Comparison of ENCODE assay signal across 21 cellular contexts in the genomic region with DNA sequence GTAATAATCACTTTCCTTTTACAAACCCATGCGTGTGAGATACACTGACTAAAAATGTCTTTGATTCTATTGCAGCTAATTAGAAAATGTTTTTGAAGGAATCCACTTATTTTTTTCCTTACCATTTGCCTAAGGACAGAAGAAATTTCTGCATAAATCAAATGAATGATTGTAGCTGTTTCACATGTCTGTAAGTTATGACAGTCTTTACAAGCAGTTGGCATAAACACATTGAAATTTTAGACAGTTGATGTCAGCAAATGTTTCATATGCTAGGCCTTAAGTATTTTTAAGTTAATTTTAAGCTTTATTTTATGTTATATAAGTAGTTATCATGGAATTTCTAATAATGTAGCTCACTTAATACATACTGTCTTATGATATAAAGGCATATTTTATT.
A peak's percentile ranks its signal among the peaks of the same experiment; 100 is the strongest.
DNase-seq lines count a peak whose midpoint lies in the region; ATAC-seq, FAIRE-seq and TF ChIP-seq lines count a peak whose summit lies in the region.
"Had no signal": no experiment of that assay in that cellular context is flagged by ENCODE, and none has a peak within 500 bp of the region (broad histone marks: within the 10 kb centered on the region; RNA-seq: fewer than 3 reads in every experiment).

No MANE protein-coding gene starts in this region.

- no peak overlapping the region for H3K4me3 Mint-ChIP-seq in neural progenitor cell
- H3K4me3 Mint-ChIP-seq: B cell; CD4-positive, alpha-beta T cell; CD8-positive, alpha-beta T cell had no signal

- 76 to 90% (median 87%) methylated on average over 1 of the region's 1 CpG for whole genome bisulfite sequencing in small intestine, 3 donors

- H3K9ac ChIP-seq in Karpas-422 (ENCODE audit: low read length) (no peak overlapping the region), SK-N-MC (ENCODE audit: insufficient read length) (no peak overlapping the region), neural progenitor cell (no peak overlapping the region)
- H3K9ac ChIP-seq: BLaER1 treated with 17β-estradiol and CSF1 and Interleukin-3, amounts not matched to agents 10 nM and 100 nM had no signal

- TF ChIP-seq CTCF in neural progenitor cell (IDR thresholded peaks at IDR 0.05) = no peak

- H3K79me2 ChIP-seq in Karpas-422 (ENCODE audit: low read length) (no peaks in the 10 kb centered on the region), neural progenitor cell (ENCODE audit: low read depth) (no peaks in the 10 kb centered on the region)

- H4K20me1 ChIP-seq in Karpas-422 (ENCODE audit: insufficient read depth, low read depth, low read length) = no peaks in the 10 kb centered on the region
- H4K20me1 ChIP-seq in neural progenitor cell (ENCODE audit: low read depth) = no peaks in the 10 kb centered on the region
- H4K20me1 ChIP-seq: BLaER1 treated with 17β-estradiol and CSF1 and Interleukin-3, amounts not matched to agents 10 nM and 100 nM had no signal

- H3K36me3 ChIP-seq in Karpas-422 (ENCODE audit: insufficient read depth, low read length) = no peaks in the 10 kb centered on the region
- no peaks in the 10 kb centered on the region for H3K36me3 ChIP-seq in SK-N-MC (ENCODE audit: insufficient read depth, low read length)
- no peaks in the 10 kb centered on the region for H3K36me3 ChIP-seq in small intestine (ENCODE audit: control insufficient read depth in 2 of 2, insufficient read depth in 2 of 2, low read length in 2 of 2)
- H3K36me3 ChIP-seq in neural progenitor cell = no peaks in the 10 kb centered on the region
- H3K36me3 ChIP-seq: BLaER1 treated with 17β-estradiol and CSF1 and Interleukin-3, amounts not matched to agents 10 nM and 100 nM had no signal

- H3K4me1 Mint-ChIP-seq in neural progenitor cell = no peaks in the 10 kb centered on the region
- H3K4me1 Mint-ChIP-seq: B cell had no signal

- intact Hi-C loops in posterior vena cava (cut with DNase I) = no loop called here

- H3K27ac ChIP-seq in Karpas-422 (ENCODE audit: low read length) = no peak overlapping the region
- 0 out of 2 replicates have a peak overlapping the region, but pooled peaks have one; percentile 38 for H3K27ac ChIP-seq in SK-N-MC
- H3K27ac ChIP-seq in small intestine (ENCODE audit: low read depth in 1 of 2, low read length in 1 of 2) = no peak overlapping the region
- no peak overlapping the region for H3K27ac ChIP-seq in neural progenitor cell
- H3K27ac ChIP-seq: A549; BLaER1 treated with 17β-estradiol and CSF1 and Interleukin-3, amounts not matched to agents 10 nM and 100 nM; C4-2B had no signal

- DNase-seq in Karpas-422 = no peak
- no peak for DNase-seq in SK-N-MC (ENCODE audit: low read depth, low spot score)
- DNase-seq in small intestine = no peak
- DNase-seq in posterior vena cava (ENCODE audit: low spot score) = no peak
- no peak for DNase-seq in neural progenitor cell (ENCODE audit: low spot score)
- DNase-seq: 8988T; AML-193; Caco-2; Calu3; CD4-positive, alpha-beta T cell; CD8-positive, alpha-beta T cell; DMS79 treated with DMSO at 0.1 percent for 48 hours; GF-D8 had no signal

- 0 out of 2 replicates have a peak overlapping the region, but pooled peaks have one; percentile 28 for H2AFZ ChIP-seq in Karpas-422 (ENCODE audit: low read length)
- H2AFZ ChIP-seq in neural progenitor cell (replicated peaks) = no peak overlapping the region

- H3K9me3 ChIP-seq in Karpas-422 (ENCODE audit: low read length) = peaks cover 4% of the 10 kb centered on the region; the same call in 1 of the 2 replicates
- no peaks in the 10 kb centered on the region; the same call in 1 of the 2 replicates for H3K9me3 ChIP-seq in SK-N-MC (ENCODE audit: low read depth, low read length)
- H3K9me3 ChIP-seq in small intestine (ENCODE audit: control insufficient read depth, low read depth) = no peaks in the 10 kb centered on the region
- no peaks in the 10 kb centered on the region for H3K9me3 ChIP-seq in neural progenitor cell (ENCODE audit: low read depth)
- H3K9me3 ChIP-seq: A549; BLaER1 treated with 17β-estradiol and CSF1 and Interleukin-3, amounts not matched to agents 10 nM and 100 nM; Caco-2 had no signal

- H3K4me1 ChIP-seq in Karpas-422 (ENCODE audit: low read length) = peaks cover 4% of the 10 kb centered on the region; the same call in 1 of the 2 replicates
- H3K4me1 ChIP-seq in small intestine (ENCODE audit: control insufficient read depth in 2 of 2, insufficient read depth in 1 of 2, low read depth in 1 of 2, low read length in 1 of 2) = no peaks in the 10 kb centered on the region
- no peaks in the 10 kb centered on the region for H3K4me1 ChIP-seq in neural progenitor cell
- H3K4me1 ChIP-seq: A549, Caco-2 had no signal

- no peaks in the 10 kb centered on the region for H3K27me3 Mint-ChIP-seq in neural progenitor cell (ENCODE audit: insufficient read depth, low read depth)
- H3K27me3 Mint-ChIP-seq: B cell; CD4-positive, alpha-beta T cell had no signal

- H3K27me3 ChIP-seq in Karpas-422 (ENCODE audit: low read length) (no peaks in the 10 kb centered on the region), small intestine (ENCODE audit: control insufficient read depth in 2 of 2, insufficient read depth in 2 of 2, low read length in 2 of 2) (no peaks in the 10 kb centered on the region), neural progenitor cell (no peaks in the 10 kb centered on the region)
- H3K27me3 ChIP-seq: BLaER1 treated with 17β-estradiol and CSF1 and Interleukin-3, amounts not matched to agents 10 nM and 100 nM had no signal

- H3K4me3 ChIP-seq in Karpas-422 (ENCODE audit: low read length) (no peak overlapping the region), SK-N-MC (no peak overlapping the region), small intestine (ENCODE audit: low read depth in 1 of 2, low read length in 2 of 2) (no peak overlapping the region), neural progenitor cell (no peak overlapping the region)
- H3K4me3 ChIP-seq: A549; BLaER1 treated with 17β-estradiol and CSF1 and Interleukin-3, amounts not matched to agents 10 nM and 100 nM had no signal

- no peaks in the 10 kb centered on the region for H3K9me3 Mint-ChIP-seq in neural progenitor cell

- no peaks in the 10 kb centered on the region for H3K36me3 Mint-ChIP-seq in neural progenitor cell
- H3K36me3 Mint-ChIP-seq: CD8-positive, alpha-beta T cell had no signal

- no peaks in the 10 kb centered on the region for H3F3A ChIP-seq in neural progenitor cell (ENCODE audit: low read depth)

- no peak overlapping the region for H3K4me2 ChIP-seq in Karpas-422 (ENCODE audit: low read depth, low read length, poor library complexity, severe bottlenecking)
- no peak overlapping the region for H3K4me2 ChIP-seq in neural progenitor cell
- H3K4me2 ChIP-seq: A549; BLaER1 treated with 17β-estradiol and CSF1 and Interleukin-3, amounts not matched to agents 10 nM and 100 nM had no signal

- no peak overlapping the region for H3K27ac Mint-ChIP-seq in neural progenitor cell
- H3K27ac Mint-ChIP-seq: B cell; CD4-positive, alpha-beta T cell; CD8-positive, alpha-beta T cell had no signal

- no peaks in the 10 kb centered on the region for H3K9me2 ChIP-seq in Karpas-422 (replicated peaks; ENCODE audit: insufficient read depth, low read length)

- peak; percentile 23 for FAIRE-seq in small intestine (lab: Jason Lieb, UNC)
- FAIRE-seq: A549, D721Med, GM12891, GM19239 had no signal

- no peak for ATAC-seq in HG02763 (IDR thresholded peaks at IDR 0.05; ENCODE audit: unreplicated experiment)
- ATAC-seq: A549; CD8-positive, alpha-beta T cell had no signal
